Comparison of ENCODE assay signal across 9 cellular contexts in the genomic region with DNA sequence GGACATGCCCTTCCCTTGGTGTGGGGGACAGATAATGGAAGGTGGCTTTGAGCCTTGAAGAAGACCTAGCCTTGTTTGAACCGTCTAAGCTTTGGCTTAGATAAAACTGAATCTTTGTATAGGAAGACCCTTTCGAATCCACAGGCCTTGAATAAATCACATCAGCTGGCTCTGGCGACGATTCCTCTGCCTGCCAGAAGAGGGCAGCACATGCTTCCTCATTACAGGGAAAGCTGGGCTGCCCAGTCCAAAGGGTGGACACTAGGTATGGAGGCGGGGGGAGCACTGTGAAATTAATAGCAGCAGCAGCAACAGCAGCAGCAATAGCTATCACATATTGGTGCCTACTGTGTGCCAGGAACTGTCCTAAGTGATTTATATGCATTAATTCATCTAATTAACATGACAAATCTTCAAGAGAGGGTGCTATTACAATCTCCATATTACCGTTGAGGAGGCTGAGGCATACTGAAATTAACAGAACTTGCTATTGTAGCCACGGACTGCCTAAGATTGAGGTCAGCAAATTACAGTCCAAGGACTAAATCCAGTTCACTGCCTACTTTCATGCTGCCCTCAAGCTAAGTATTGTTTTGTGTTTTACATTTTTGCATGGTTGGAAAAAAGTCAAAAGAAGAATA.
DNase-seq lines count a peak whose midpoint lies in the region; ATAC-seq and TF ChIP-seq lines count a peak whose summit lies in the region.
"Had no signal": no experiment of that assay in that cellular context is flagged by ENCODE, and none has a peak within 500 bp of the region (broad histone marks: within the 10 kb centered on the region; RNA-seq: fewer than 3 reads in every experiment).

No MANE protein-coding gene starts in this region.

- CTCF ChIA-PET in GM10248 (lab: Yijun Ruan, JAX): interaction anchor here (0.6 to 2.1 kb wide), 53 partner anchors 9 to 1472 kb away, joined by 3 to 40 read pairs (median 3); no protein-coding TSS in a partner anchor

- intact Hi-C loops in right cardiac atrium (cut with DNase I) (loop anchor here in 1 of 4 donors (5.0 to 10.0 kb wide), 2 partner anchors 82 to 274 kb away; no protein-coding TSS in a partner anchor), sigmoid colon (cut with DNase I) (no loop called here)

- H3K27me3 ChIP-seq in right cardiac atrium (ENCODE audit: control insufficient read depth, insufficient read depth) (no peaks in the 10 kb centered on the region), sigmoid colon (no peaks in the 10 kb centered on the region)

- no peaks in the 10 kb centered on the region for H3K9me3 ChIP-seq in T-helper 17 cell (ENCODE audit: control insufficient read depth, low read length, poor library complexity, severe bottlenecking)
- H3K9me3 ChIP-seq in right cardiac atrium (ENCODE audit: control insufficient read depth, low read length): no peaks in the 10 kb centered on the region
- no peaks in the 10 kb centered on the region for H3K9me3 ChIP-seq in sigmoid colon

- no peak overlapping the region for H3K27ac Mint-ChIP-seq in T-helper 17 cell
- H3K27ac Mint-ChIP-seq: dendritic cell treated with granulocyte-macrophage colony-stimulating factor and Interleukin-4, amounts not matched to agents 40 ng/mL and 50 ng/mL, for 4 days had no signal

- H3K36me3 Mint-ChIP-seq in T-helper 17 cell (ENCODE audit: low read depth): peaks cover 5% of the 10 kb centered on the region

- no peak for TF ChIP-seq POLR2A in sigmoid colon (IDR thresholded peaks at IDR 0.05)

- H3K4me3 ChIP-seq in right cardiac atrium (ENCODE audit: low read length) (no peak overlapping the region), sigmoid colon (no peak overlapping the region)

- 15% methylated on average over 7 of the region's 7 CpGs for WGBS in right cardiac atrium
- WGBS in sigmoid colon, 2 donors: 3 to 24% methylated on average over 7 of the region's 7 CpGs

- POLR2A ChIA-PET in GM10248 (lab: Yijun Ruan, JAX): no interaction called here

- H3K4me1 Mint-ChIP-seq in T-helper 17 cell: peaks cover 7% of the 10 kb centered on the region

- TF ChIP-seq EP300 in sigmoid colon (IDR thresholded peaks at IDR 0.05): no peak

- peak; percentile 98 for TF ChIP-seq CTCF in GM10248 (IDR thresholded peaks at IDR 0.05; ENCODE audit: control extremely low read depth, extremely low read depth, low read depth, missing control alignments)
- peak; percentile 31 to 89 (median 80) for TF ChIP-seq CTCF in sigmoid colon (IDR thresholded peaks at IDR 0.05)

- H3K27ac ChIP-seq in right cardiac atrium (ENCODE audit: low read length) (no peak overlapping the region), sigmoid colon (no peak overlapping the region)

- DNase-seq in GM10248 (ENCODE audit: extremely low spot score) (peak; percentile 68), MV-4-11 (lab: John Stamatoyannopoulos, UW) (peak; percentile 29), T-helper 17 cell (peak; percentile 23 to 42 (median 32)), amygdala (lab: John Stamatoyannopoulos, UW) (peak in 44 of 56 donors; percentile 0 to 77 (median 26)), right cardiac atrium (peak; percentile 66 to 83 (median 82)), sigmoid colon (no peak)

- H3K4me1 ChIP-seq in right cardiac atrium (ENCODE audit: control insufficient read depth, insufficient read depth, low read length) (no peaks in the 10 kb centered on the region), sigmoid colon (no peaks in the 10 kb centered on the region)

- H3K27me3 Mint-ChIP-seq in T-helper 17 cell: no peaks in the 10 kb centered on the region

- H3K4me3 Mint-ChIP-seq in T-helper 17 cell: no peak overlapping the region
- H3K4me3 Mint-ChIP-seq: dendritic cell treated with granulocyte-macrophage colony-stimulating factor and Interleukin-4, amounts not matched to agents 40 ng/mL and 50 ng/mL, for 4 days had no signal

- H3K36me3 ChIP-seq in sigmoid colon: no peaks in the 10 kb centered on the region

- ATAC-seq in T-helper 17 cell (peak; percentile 66), right cardiac atrium (peak; percentile 77 to 78), GM21528 (IDR thresholded peaks at IDR 0.05; ENCODE audit: low FRiP score, unreplicated experiment) (no peak), HG02642 (IDR thresholded peaks at IDR 0.05; ENCODE audit: poor library complexity, unreplicated experiment) (no peak)

Comparison
In these comparisons a context has a peak if more than half of its experiments do, and no peak if none do; other contexts are left out.
1. ATAC-seq: peak in T-helper 17 cell (single experiment) and right cardiac atrium (2 of 2); none in GM21528 (single experiment) and HG02642 (single experiment).